In genomic region chr2:241316825-241317224, GRCh38 we compare ENCODE assay signal across 1 cellular context.
TF ChIP-seq lines count a peak whose summit lies in the region.

No MANE protein-coding gene starts in this region.

TF ChIP-seq in H1, 55 proteins besides CTCF, POLR2A, EP300 and RAD21:
- no peak for TF ChIP-seq HDAC6 (IDR thresholded peaks at IDR 0.05; ENCODE audit: low read depth, low read length)
- TF ChIP-seq CBX5 (IDR thresholded peaks at IDR 0.05; ENCODE audit: low read depth, low read length) = no peak
TF ChIP-seq in H1: peak in this region for 0.
